In genomic region chrX:79182616-79183015, GRCh38 we compare ENCODE assay signal across 9 cellular contexts. TPM values are rescaled to one million over a fixed set of nuclear protein-coding genes. Genes with fewer than 3 reads are reported as not detected.
DNase-seq lines count a peak whose midpoint lies in the region; ATAC-seq lines count a peak whose summit lies in the region.
"Had no signal": no experiment of that assay in that cellular context is flagged by ENCODE, and none has a peak within 500 bp of the region (broad histone marks: within the 10 kb centered on the region; RNA-seq: fewer than 3 reads in every experiment).

No MANE protein-coding gene starts in this region.

- DNase-seq in activated CD4-positive, alpha-beta T cell treated with anti-CD3 and anti-CD28 coated beads, Interleukin-2, amount 10 ng/mL, durations not matched to agents 24 days and 14 days: peak; percentile 57
- no peak for DNase-seq in activated CD4-positive, alpha-beta T cell treated with anti-CD3 and anti-CD28 coated beads, Interleukin-2, amount 50 U/mL, for 1 hour
- no peak for DNase-seq in natural killer cell treated with Interleukin-12 subunit alpha and Interleukin-12 subunit beta and Interleukin-15 and Interleukin-18, amount 100 ng/mL, for 72 hours (ENCODE audit: low spot score)
- DNase-seq in kidney glomerular epithelial cell (lab: John Stamatoyannopoulos, UW): no peak
- no peak for DNase-seq in NCI-H1930 (lab: John Stamatoyannopoulos, UW)
- DNase-seq in T1000 (lab: John Stamatoyannopoulos, UW): no peak
- DNase-seq: NCI-H1417 had no signal

- peaks cover 18% of the 10 kb centered on the region for H3K36me3 Mint-ChIP-seq in activated CD4-positive, alpha-beta T cell treated with anti-CD3 and anti-CD28 coated beads, Interleukin-2, amount 10 ng/mL, durations not matched to agents 24 days and 14 days (ENCODE audit: low read depth)
- peaks cover 12% of the 10 kb centered on the region for H3K36me3 Mint-ChIP-seq in natural killer cell treated with Interleukin-12 subunit alpha and Interleukin-12 subunit beta and Interleukin-15 and Interleukin-18, amount 100 ng/mL, for 72 hours

- peak; percentile 95 for ATAC-seq in GM21717 (IDR thresholded peaks at IDR 0.05; ENCODE audit: unreplicated experiment)
- ATAC-seq in HG03442 (IDR thresholded peaks at IDR 0.05; ENCODE audit: unreplicated experiment): peak; percentile 97
- peak; percentile 79 to 90 for ATAC-seq in natural killer cell treated with Interleukin-12 subunit alpha and Interleukin-12 subunit beta and Interleukin-15 and Interleukin-18, amount 100 ng/mL, for 72 hours

- intact Hi-C loops in activated CD4-positive, alpha-beta T cell treated with anti-CD3 and anti-CD28 coated beads, Interleukin-2, amount 10 ng/mL, durations not matched to agents 24 days and 14 days (cut with micrococcal nuclease): loop anchor here (1.0 kb wide), 4 partner anchors 13 to 77 kb away; partner anchors contain the start of gene GPR174

- peaks cover 26% of the 10 kb centered on the region for H3K4me1 Mint-ChIP-seq in activated CD4-positive, alpha-beta T cell treated with anti-CD3 and anti-CD28 coated beads, Interleukin-2, amount 10 ng/mL, durations not matched to agents 24 days and 14 days
- H3K4me1 Mint-ChIP-seq in natural killer cell treated with Interleukin-12 subunit alpha and Interleukin-12 subunit beta and Interleukin-15 and Interleukin-18, amount 100 ng/mL, for 72 hours (ENCODE audit: low read depth in 2 of 2): peaks cover 34 to 53% of the 10 kb centered on the region in 2 donors

- peak overlapping the region; percentile 60 for H3K4me3 Mint-ChIP-seq in activated CD4-positive, alpha-beta T cell treated with anti-CD3 and anti-CD28 coated beads, Interleukin-2, amount 10 ng/mL, durations not matched to agents 24 days and 14 days
- H3K4me3 Mint-ChIP-seq in natural killer cell treated with Interleukin-12 subunit alpha and Interleukin-12 subunit beta and Interleukin-15 and Interleukin-18, amount 100 ng/mL, for 72 hours: peak overlapping the region; percentile 80

- peaks cover 3% of the 10 kb centered on the region for H3K9me3 Mint-ChIP-seq in activated CD4-positive, alpha-beta T cell treated with anti-CD3 and anti-CD28 coated beads, Interleukin-2, amount 10 ng/mL, durations not matched to agents 24 days and 14 days
- H3K9me3 Mint-ChIP-seq in natural killer cell treated with Interleukin-12 subunit alpha and Interleukin-12 subunit beta and Interleukin-15 and Interleukin-18, amount 100 ng/mL, for 72 hours: peaks cover 3% of the 10 kb centered on the region

- H3K27ac Mint-ChIP-seq in activated CD4-positive, alpha-beta T cell treated with anti-CD3 and anti-CD28 coated beads, Interleukin-2, amount 10 ng/mL, durations not matched to agents 24 days and 14 days: peak overlapping the region; percentile 88
- H3K27ac Mint-ChIP-seq in natural killer cell treated with Interleukin-12 subunit alpha and Interleukin-12 subunit beta and Interleukin-15 and Interleukin-18, amount 100 ng/mL, for 72 hours: peak overlapping the region; percentile 85 to 97

- no peaks in the 10 kb centered on the region for H3K27me3 Mint-ChIP-seq in activated CD4-positive, alpha-beta T cell treated with anti-CD3 and anti-CD28 coated beads, Interleukin-2, amount 10 ng/mL, durations not matched to agents 24 days and 14 days
- peaks cover 0 to 3% of the 10 kb centered on the region in 2 donors for H3K27me3 Mint-ChIP-seq in natural killer cell treated with Interleukin-12 subunit alpha and Interleukin-12 subunit beta and Interleukin-15 and Interleukin-18, amount 100 ng/mL, for 72 hours

RNA-seq across cellular contexts. Expression of gene GPR174, which starts 38.1 kb away (rescaled TPM):
- 13.7 and 13.8 TPM in 2 replicates for total RNA-seq in activated CD4-positive, alpha-beta T cell treated with anti-CD3 and anti-CD28 coated beads, Interleukin-2, amount 10 ng/mL, durations not matched to agents 24 days and 14 days
- total RNA-seq in natural killer cell treated with Interleukin-12 subunit alpha and Interleukin-12 subunit beta and Interleukin-15 and Interleukin-18, amount 100 ng/mL, for 72 hours: 10 to 100 TPM; 45.4 to 62.2 TPM
